ENCODE assay signal across 9 cellular contexts in the genomic region with DNA sequence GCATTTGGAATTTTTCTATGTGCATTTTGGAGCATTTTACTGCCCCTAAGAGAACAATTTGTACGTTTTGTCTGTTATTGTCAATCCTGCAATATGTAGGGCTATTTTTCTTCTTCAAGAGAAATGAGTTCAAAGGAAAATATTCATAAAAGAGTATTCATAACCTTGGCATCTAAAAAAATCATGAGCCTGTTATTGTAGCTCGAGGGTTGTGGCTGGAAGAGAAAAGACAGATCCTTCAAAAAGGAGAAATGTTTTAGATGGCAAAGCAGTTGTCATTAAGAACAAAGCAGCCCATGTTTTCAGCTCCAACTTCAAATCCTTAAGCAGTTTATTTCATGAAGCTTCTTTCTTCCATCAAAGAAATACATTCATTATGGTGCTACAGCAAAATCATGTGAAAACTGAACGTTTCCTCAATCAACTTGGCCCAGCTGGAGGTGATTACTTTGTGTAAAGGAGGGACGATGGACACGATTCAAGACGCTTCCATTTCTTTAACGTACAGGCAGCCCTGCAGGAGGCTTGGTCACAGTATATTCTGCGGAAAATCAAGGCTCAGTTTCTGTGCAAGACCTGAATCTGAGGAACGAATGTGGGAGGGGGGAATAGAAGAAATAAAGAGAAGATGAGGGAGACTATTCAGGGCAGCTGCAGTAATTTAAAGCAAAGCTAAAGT. TPM values are rescaled to one million over a fixed set of nuclear protein-coding genes. Genes with fewer than 3 reads are reported as not detected.
DNase-seq lines count a peak whose midpoint lies in the region; ATAC-seq and TF ChIP-seq lines count a peak whose summit lies in the region.
"Had no signal": no experiment of that assay in that cellular context is flagged by ENCODE, and none has a peak within 500 bp of the region (broad histone marks: within the 10 kb centered on the region; RNA-seq: fewer than 3 reads in every experiment).

No MANE protein-coding gene starts in this region.

- no peak for TF ChIP-seq CTCF in GM06990 (IDR thresholded peaks at IDR 0.05; ENCODE audit: insufficient read depth, low read length, poor library complexity, severe bottlenecking)
- no peak for TF ChIP-seq CTCF in lower lobe of right lung (IDR thresholded peaks at IDR 0.05)

- H3K27me3 ChIP-seq in GM06990 (replicated peaks; ENCODE audit: control insufficient read depth, insufficient read depth, low read length) (no peaks in the 10 kb centered on the region), lower lobe of right lung (ENCODE audit: low read depth) (no peaks in the 10 kb centered on the region)

- DNase-seq in GM06990 (ENCODE audit: extremely low read depth, insufficient read length) (no peak), fibroblast of peridontal ligament (ENCODE audit: extremely low read depth) (peak; percentile 26), lower lobe of right lung (no peak), NCI-H2081 (lab: John Stamatoyannopoulos, UW) (no peak), DMS153 (lab: John Stamatoyannopoulos, UW) (no peak)
- no peak for DNase-seq in activated CD4-positive, CD25-positive, alpha-beta regulatory T cell (lab: John Stamatoyannopoulos, UW)
- DNase-seq: NCI-H69 had no signal

- ATAC-seq in GM21515 (IDR thresholded peaks at IDR 0.05; ENCODE audit: unreplicated experiment) (peak; percentile 28), HG03460 (IDR thresholded peaks at IDR 0.05; ENCODE audit: unreplicated experiment) (peak; percentile 16), lower lobe of right lung (no peak)

- H3K4me3 ChIP-seq in GM06990 (replicated peaks; ENCODE audit: low read depth, low read length) (peak overlapping the region; percentile 25), lower lobe of right lung (no peak overlapping the region)

- H3K27ac ChIP-seq in lower lobe of right lung = no peak overlapping the region

- H3K36me3 ChIP-seq in GM06990 (ENCODE audit: control insufficient read depth, insufficient read depth, low read length) = no peaks in the 10 kb centered on the region
- H3K36me3 ChIP-seq in lower lobe of right lung = no peaks in the 10 kb centered on the region

- intact Hi-C loops in lower lobe of right lung (cut with DNase I) = no loop called here

- H3K9me3 ChIP-seq in lower lobe of right lung = no peaks in the 10 kb centered on the region

- H3K4me1 ChIP-seq in lower lobe of right lung = no peaks in the 10 kb centered on the region

RNA-seq across cellular contexts. Expression of a gene that starts 31.4 kb away (rescaled TPM):
- 8.6 TPM for total RNA-seq in lower lobe of right lung

RNA-seq across cellular contexts. Expression of a gene that starts 51.2 kb away (rescaled TPM):
- 39.3 TPM for total RNA-seq in lower lobe of right lung

Comparison
In these comparisons a context has a peak if more than half of its experiments do, and no peak if none do; other contexts are left out.
1. ATAC-seq: peak in GM21515 (single experiment) and HG03460 (single experiment); none in lower lobe of right lung (0 of 2).